14 cellular contexts compared by ENCODE assay signal in the genomic region with DNA sequence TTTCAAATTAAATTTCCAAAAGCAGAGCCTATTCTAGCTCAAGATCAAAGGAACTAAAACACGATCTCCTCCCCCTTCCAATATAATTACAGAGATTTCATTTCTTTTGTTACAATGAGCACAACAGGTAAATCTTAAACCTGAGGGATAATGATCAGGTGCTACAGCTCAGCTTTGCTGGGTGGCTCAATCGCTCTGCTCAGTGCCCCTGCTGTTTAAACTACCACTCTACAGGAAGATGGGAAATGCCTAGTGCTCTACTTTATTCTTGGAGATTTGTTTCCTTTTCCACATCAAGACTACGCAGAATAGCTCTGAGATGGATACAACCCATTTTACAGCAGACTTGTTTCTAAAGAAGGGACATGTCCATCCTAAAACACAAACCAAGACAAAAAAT.
"Had no signal": no experiment of that assay in that cellular context is flagged by ENCODE, and none has a peak within 500 bp of the region (broad histone marks: within the 10 kb centered on the region; RNA-seq: fewer than 3 reads in every experiment).

No MANE protein-coding gene starts in this region.

- H3K27ac ChIP-seq: hepatocyte had no signal

- H3K4me2 ChIP-seq: hepatocyte had no signal

- H3K27me3 ChIP-seq: hepatocyte had no signal

- H3K4me1 Mint-ChIP-seq: stimulated activated effector memory CD8-positive, alpha-beta T cell treated with anti-CD3 and anti-CD28 coated beads, Interleukin-12 subunit alpha, Interleukin-12 subunit beta, amount 100 ng/mL, for 72 hours had no signal

- DNase-seq: activated CD4-positive, alpha-beta T cell treated with anti-CD3 and anti-CD28 coated beads for 4 hours; activated CD8-positive, alpha-beta memory T cell treated with anti-CD3 and anti-CD28 coated beads, Interleukin-2, amount 50 U/mL, for 4 hours; activated CD8-positive, alpha-beta T cell treated with anti-CD3 and anti-CD28 coated beads for 36 hours; activated effector memory CD4-positive, alpha-beta T cell treated with anti-CD3 and anti-CD28 coated beads, Interleukin-2, amount 50 U/mL, for 16 hours; activated T-cell treated with anti-CD3 and anti-CD28 coated beads, Interleukin-2, amount 50 U/mL, for 48 hours; mesenchymal stem cell; naive thymus-derived CD8-positive, alpha-beta T cell; retina; stimulated activated CD4-positive, alpha-beta T cell treated with anti-CD3 and anti-CD28 coated beads, Interleukin-12 subunit alpha, Interleukin-12 subunit beta, amount 100 ng/mL, for 4 hours; stimulated activated CD4-positive, alpha-beta T cell treated with anti-CD3 and anti-CD28 coated beads, Interleukin-2, amount 100 ng/mL, for 24 hours had no signal

- H3K36me3 Mint-ChIP-seq: naive thymus-derived CD8-positive, alpha-beta T cell; stimulated activated effector memory CD8-positive, alpha-beta T cell treated with anti-CD3 and anti-CD28 coated beads, Interleukin-12 subunit alpha, Interleukin-12 subunit beta, amount 100 ng/mL, for 72 hours had no signal

- ATAC-seq: activated CD8-positive, alpha-beta T cell treated with anti-CD3 and anti-CD28 coated beads for 36 hours; activated naive CD4-positive, alpha-beta T cell treated with anti-CD3 and anti-CD28 coated beads, Interleukin-2, amount 50 U/mL, for 72 hours; esophagus mucosa; naive thymus-derived CD8-positive, alpha-beta T cell; stimulated activated effector memory CD8-positive, alpha-beta T cell treated with anti-CD3 and anti-CD28 coated beads, Interleukin-12 subunit alpha, Interleukin-12 subunit beta, amount 100 ng/mL, for 72 hours had no signal

- H3K4me3 Mint-ChIP-seq: activated CD8-positive, alpha-beta T cell treated with anti-CD3 and anti-CD28 coated beads for 36 hours; naive thymus-derived CD8-positive, alpha-beta T cell; stimulated activated effector memory CD8-positive, alpha-beta T cell treated with anti-CD3 and anti-CD28 coated beads, Interleukin-12 subunit alpha, Interleukin-12 subunit beta, amount 100 ng/mL, for 72 hours had no signal

- H3K4me3 ChIP-seq: hepatocyte had no signal

- H3K9me3 Mint-ChIP-seq: activated CD8-positive, alpha-beta T cell treated with anti-CD3 and anti-CD28 coated beads for 36 hours; naive thymus-derived CD8-positive, alpha-beta T cell had no signal

- H3K27ac Mint-ChIP-seq: activated CD8-positive, alpha-beta T cell treated with anti-CD3 and anti-CD28 coated beads for 36 hours; activated naive CD4-positive, alpha-beta T cell treated with anti-CD3 and anti-CD28 coated beads, Interleukin-2, amount 50 U/mL, for 72 hours; naive thymus-derived CD8-positive, alpha-beta T cell; stimulated activated effector memory CD8-positive, alpha-beta T cell treated with anti-CD3 and anti-CD28 coated beads, Interleukin-12 subunit alpha, Interleukin-12 subunit beta, amount 100 ng/mL, for 72 hours had no signal
